In the genomic region with DNA sequence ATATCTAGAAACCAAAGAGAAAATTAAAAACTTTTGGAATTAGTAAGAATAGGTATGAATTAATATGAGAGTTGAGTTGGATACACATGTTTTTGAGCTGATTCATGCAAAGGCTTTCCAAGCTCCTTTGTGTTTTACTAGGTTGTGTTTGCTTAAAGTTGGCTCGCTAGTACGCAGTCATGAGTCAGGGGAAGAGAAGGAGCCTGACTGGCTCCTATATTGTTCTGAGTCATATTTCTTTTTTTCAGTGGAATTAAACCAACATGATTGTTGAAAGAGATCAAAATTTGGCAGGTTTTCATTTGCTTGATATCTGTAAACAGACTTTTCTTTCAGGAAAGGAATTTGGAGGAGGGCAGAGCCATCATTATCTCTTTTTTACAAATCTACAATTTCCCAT, we compare ENCODE assay signal across 9 cellular contexts.
A peak's percentile ranks its signal among the peaks of the same experiment; 100 is the strongest.
DNase-seq lines count a peak whose midpoint lies in the region; ATAC-seq and TF ChIP-seq lines count a peak whose summit lies in the region.
"Had no signal": no experiment of that assay in that cellular context is flagged by ENCODE, and none has a peak within 500 bp of the region (broad histone marks: within the 10 kb centered on the region; RNA-seq: fewer than 3 reads in every experiment).

No MANE protein-coding gene starts in this region.

- TF ChIP-seq POLR2A in adrenal gland (IDR thresholded peaks at IDR 0.05), result peak in 1 of 2 donors; percentile 12

- peaks cover 6 to 8% of the 10 kb centered on the region in 2 donors for H3K4me1 ChIP-seq in adrenal gland (replicated peaks in 1 of 2)

- H3K4me3 ChIP-seq in adrenal gland, result peak overlapping the region in 1 of 4 donors; percentile 33

- WGBS in adrenal gland, 4 donors, result 31 to 55% (median 44%) methylated on average over 2 of the region's 2 CpGs

- no peaks in the 10 kb centered on the region for H3K9me3 ChIP-seq in adrenal gland (replicated peaks in 1 of 3)

- intact Hi-C loops in adrenal gland (cut with DNase I), result no loop called here
- intact Hi-C loops in left ventricle myocardium superior (cut with micrococcal nuclease), result no loop called here

- peak; percentile 91 for DNase-seq in HS-5 (ENCODE audit: low read depth)
- peak; percentile 40 to 78 (median 70) for DNase-seq in adrenal gland
- DNase-seq in left ventricle myocardium superior, result no peak
- DNase-seq in stromal cell of bone marrow (ENCODE audit: low read depth), result peak; percentile 94
- no peak for DNase-seq in NCI-H2107 treated with DMSO at 0.1 percent for 48 hours (lab: John Stamatoyannopoulos, UW; ENCODE audit: unreplicated experiment)
- no peak for DNase-seq in NCI-H748 (lab: John Stamatoyannopoulos, UW; ENCODE audit: unreplicated experiment)
- DNase-seq: NCI-H1092 had no signal

- no peaks in the 10 kb centered on the region for H3K36me3 ChIP-seq in adrenal gland (replicated peaks in 1 of 2)

- ATAC-seq in left ventricle myocardium superior (peak; percentile 84), GM18520 (IDR thresholded peaks at IDR 0.05; ENCODE audit: unreplicated experiment) (no peak), GM21526 (IDR thresholded peaks at IDR 0.05; ENCODE audit: low FRiP score, unreplicated experiment) (no peak)

- no peaks in the 10 kb centered on the region for H3K27me3 ChIP-seq in adrenal gland

- peak overlapping the region in 4 of 5 donors; percentile 29 to 51 (median 43) for H3K27ac ChIP-seq in adrenal gland

- no peak for TF ChIP-seq CTCF in adrenal gland (IDR thresholded peaks at IDR 0.05)

Comparison
In these comparisons a context has a peak if more than half of its experiments do, and no peak if none do; other contexts are left out.
1. DNase-seq: peak in HS-5 (single experiment), adrenal gland (7 of 7) and stromal cell of bone marrow (single experiment); none in left ventricle myocardium superior (single experiment), NCI-H2107 treated with DMSO at 0.1 percent for 48 hours (single experiment) and NCI-H748 (single experiment).